In the genomic region with DNA sequence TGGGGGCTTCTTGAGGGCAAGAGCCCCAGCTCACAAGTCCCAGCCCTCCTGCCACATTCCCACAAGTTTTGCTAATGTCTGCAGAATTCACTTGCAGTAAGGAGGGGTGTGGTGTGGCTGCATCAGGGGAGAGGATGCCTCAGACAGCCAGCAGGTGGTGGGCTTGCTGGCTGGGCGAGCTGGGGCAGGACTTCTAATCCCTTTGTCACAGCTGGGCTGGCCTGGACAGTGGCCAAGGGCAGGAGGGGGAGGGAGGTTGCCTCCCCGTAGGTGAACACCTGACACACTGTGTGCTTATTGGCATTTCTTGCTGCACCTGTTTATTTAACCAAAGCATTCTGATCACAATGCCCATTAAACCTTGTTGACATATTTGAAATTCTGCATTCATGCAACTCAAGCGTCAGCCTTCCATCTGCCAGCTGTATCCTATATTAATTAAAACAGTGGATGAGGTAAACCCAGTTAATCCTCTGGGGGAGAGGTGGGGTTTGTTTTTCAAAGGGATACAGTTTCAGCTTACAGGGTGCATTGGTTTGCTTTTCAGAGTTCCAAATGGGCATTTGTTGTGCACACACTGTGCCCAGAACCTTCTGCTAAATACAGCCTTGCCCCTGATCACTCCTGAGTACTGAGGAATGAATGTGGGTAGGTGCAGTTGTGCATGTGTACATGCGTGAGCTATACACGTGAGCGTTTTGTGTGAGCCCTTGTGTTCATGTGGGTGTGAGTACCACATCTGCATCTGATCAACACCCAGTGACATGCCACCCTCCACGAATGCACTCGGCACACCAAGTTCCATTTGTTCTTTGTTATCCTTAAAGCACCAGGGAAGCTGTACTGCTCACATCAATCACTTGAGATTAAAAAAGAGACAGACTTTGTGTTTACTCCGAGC, we compare ENCODE assay signal across 8 cellular contexts.
DNase-seq lines count a peak whose midpoint lies in the region; ATAC-seq and TF ChIP-seq lines count a peak whose summit lies in the region.

No MANE protein-coding gene starts in this region.

- in situ Hi-C loops in GM13976 (cut with MboI; ENCODE audit: low sequenced_read_pairs, unreplicated experiment) = no loop called here

- no peaks in the 10 kb centered on the region for H3K36me3 ChIP-seq in right lobe of liver

- no peaks in the 10 kb centered on the region for H3K4me1 Mint-ChIP-seq in activated CD4-positive, alpha-beta T cell treated with anti-CD3 and anti-CD28 coated beads, Interleukin-2, amount 10 ng/mL, durations not matched to agents 7 days and 5 days

- H3K27ac Mint-ChIP-seq in activated CD4-positive, alpha-beta T cell treated with anti-CD3 and anti-CD28 coated beads, Interleukin-2, amount 10 ng/mL, durations not matched to agents 7 days and 5 days = no peak overlapping the region

- intact Hi-C loops in right lobe of liver (cut with DNase I) = loop anchor here in 1 of 2 donors (5.0 kb wide), 1 partner anchor 105 kb away; no protein-coding TSS in a partner anchor

- peak; percentile 51 for DNase-seq in AG08396 (ENCODE audit: low spot score)
- peak; percentile 78 for DNase-seq in GM13976 (ENCODE audit: low spot score)
- peak; percentile 40 for DNase-seq in LHCN-M2 (ENCODE audit: low read depth)
- DNase-seq in NOMO-1 treated with dmso at 0.1 percent for 144 hours (lab: John Stamatoyannopoulos, UW; ENCODE audit: unreplicated experiment) = peak; percentile 68
- peak; percentile 50 to 55 for DNase-seq in cardiac fibroblast (ENCODE audit: low read depth in 2 of 2)
- peak; percentile 63 to 68 (median 65) for DNase-seq in right lobe of liver
- DNase-seq in activated CD4-positive, alpha-beta T cell treated with anti-CD3 and anti-CD28 coated beads, Interleukin-2, amount 10 ng/mL, durations not matched to agents 7 days and 5 days = no peak

- H3K27ac ChIP-seq in right lobe of liver = no peak overlapping the region

- H3K4me3 ChIP-seq in cardiac fibroblast (replicated peaks in 1 of 2; ENCODE audit: low read depth in 2 of 2, low read length in 2 of 2) (no peak overlapping the region), right lobe of liver (no peak overlapping the region)

- no peaks in the 10 kb centered on the region for H3K36me3 Mint-ChIP-seq in activated CD4-positive, alpha-beta T cell treated with anti-CD3 and anti-CD28 coated beads, Interleukin-2, amount 10 ng/mL, durations not matched to agents 7 days and 5 days (ENCODE audit: low read depth)

- no peaks in the 10 kb centered on the region for H3K9me3 ChIP-seq in right lobe of liver

- 56% methylated on average over 7 of the region's 9 CpGs for WGBS in right lobe of liver (ENCODE audit: insufficient coverage, low coverage, low lambda C conversion rate, missing lambda C conversion rate)

- ATAC-seq in right lobe of liver (peak; percentile 81 to 93 (median 82)), GM18520 (IDR thresholded peaks at IDR 0.05; ENCODE audit: unreplicated experiment) (no peak)

- no peak for TF ChIP-seq POLR2A in right lobe of liver (IDR thresholded peaks at IDR 0.05)

- no peaks in the 10 kb centered on the region for H3K9me3 Mint-ChIP-seq in activated CD4-positive, alpha-beta T cell treated with anti-CD3 and anti-CD28 coated beads, Interleukin-2, amount 10 ng/mL, durations not matched to agents 7 days and 5 days

- H3K27me3 ChIP-seq in right lobe of liver = no peaks in the 10 kb centered on the region

- POLR2A ChIA-PET in activated CD4-positive, alpha-beta T cell treated with anti-CD3 and anti-CD28 coated beads, Interleukin-2, amount 10 ng/mL, durations not matched to agents 7 days and 5 days (lab: Charles Lee) = no interaction called here

- H3K4me1 ChIP-seq in right lobe of liver = no peaks in the 10 kb centered on the region

- no peaks in the 10 kb centered on the region for H3K27me3 Mint-ChIP-seq in activated CD4-positive, alpha-beta T cell treated with anti-CD3 and anti-CD28 coated beads, Interleukin-2, amount 10 ng/mL, durations not matched to agents 7 days and 5 days

- no peak overlapping the region for H3K4me3 Mint-ChIP-seq in activated CD4-positive, alpha-beta T cell treated with anti-CD3 and anti-CD28 coated beads, Interleukin-2, amount 10 ng/mL, durations not matched to agents 7 days and 5 days

- CTCF ChIA-PET in activated CD4-positive, alpha-beta T cell treated with anti-CD3 and anti-CD28 coated beads, Interleukin-2, amount 10 ng/mL, durations not matched to agents 7 days and 5 days (lab: Charles Lee) = interaction anchor here (1.0 kb wide), 1 partner anchor 14 kb away, joined by 3 read pairs; no protein-coding TSS in a partner anchor

- TF ChIP-seq CTCF in GM13976 (IDR thresholded peaks at IDR 0.05; ENCODE audit: borderline replicate concordance, control extremely low read depth, extremely low read depth, insufficient read depth, missing control alignments) (peak; percentile 63), cardiac fibroblast (IDR thresholded peaks at IDR 0.05; ENCODE audit: low read depth, low read length) (peak; percentile 64), right lobe of liver (IDR thresholded peaks at IDR 0.05) (peak; percentile 53 to 59 (median 56))
